In the genomic region with DNA sequence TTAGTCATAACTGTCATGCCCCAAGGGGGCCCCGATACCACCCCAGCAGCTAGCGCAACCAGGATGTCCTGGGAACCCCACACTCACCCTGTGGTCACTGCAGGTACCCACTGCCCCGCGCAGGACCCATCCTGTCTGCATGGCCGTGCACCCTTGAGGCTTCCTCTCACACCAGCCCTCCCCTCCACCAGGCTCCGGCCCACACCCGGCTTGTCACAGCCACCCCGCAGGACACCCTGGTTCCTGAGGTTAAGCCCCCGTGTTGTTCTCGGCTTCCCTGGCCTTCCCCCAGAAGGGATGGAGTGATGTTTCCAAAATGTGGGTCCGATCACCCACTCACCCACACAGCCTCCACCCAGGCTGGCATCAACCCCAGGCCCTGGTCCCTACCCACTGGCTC, we compare ENCODE assay signal across 2 cellular contexts.
TF ChIP-seq lines count a peak whose summit lies in the region.

No MANE protein-coding gene starts in this region.

TF ChIP-seq in A549, 52 proteins besides CTCF, POLR2A, EP300 and RAD21:
- TF ChIP-seq ELK1 (IDR thresholded peaks at IDR 0.05; ENCODE audit: low read depth, low read length) (no peak), POLR2AphosphoS2 (conservative IDR thresholded peaks at IDR 0.05; ENCODE audit: low read length) (peak; percentile 18; the same call in 1 of the 2 replicates)

TF ChIP-seq in IMR-90, 13 proteins besides CTCF, POLR2A, EP300 and RAD21:
- TF ChIP-seq ELK1 (IDR thresholded peaks at IDR 0.05; ENCODE audit: borderline replicate concordance, low read depth, low read length) = no peak
- TF ChIP-seq RFX5 (IDR thresholded peaks at IDR 0.05; ENCODE audit: low read depth, low read length) = no peak
- TF ChIP-seq MAFK (IDR thresholded peaks at IDR 0.05; ENCODE audit: low read depth, low read length) = no peak
- TF ChIP-seq, protein P1, sequence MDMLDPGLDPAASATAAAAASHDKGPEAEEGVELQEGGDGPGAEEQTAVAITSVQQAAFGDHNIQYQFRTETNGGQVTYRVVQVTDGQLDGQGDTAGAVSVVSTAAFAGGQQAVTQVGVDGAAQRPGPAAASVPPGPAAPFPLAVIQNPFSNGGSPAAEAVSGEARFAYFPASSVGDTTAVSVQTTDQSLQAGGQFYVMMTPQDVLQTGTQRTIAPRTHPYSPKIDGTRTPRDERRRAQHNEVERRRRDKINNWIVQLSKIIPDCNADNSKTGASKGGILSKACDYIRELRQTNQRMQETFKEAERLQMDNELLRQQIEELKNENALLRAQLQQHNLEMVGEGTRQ (IDR thresholded peaks at IDR 0.05; ENCODE audit: low read depth, low read length) = no peak
- TF ChIP-seq CHD1 (IDR thresholded peaks at IDR 0.05; ENCODE audit: low read depth, low read length) = no peak
- no peak for TF ChIP-seq RCOR1 (IDR thresholded peaks at IDR 0.05; ENCODE audit: insufficient replicate concordance, low read length)
- no peak for TF ChIP-seq MXI1 (IDR thresholded peaks at IDR 0.05; ENCODE audit: borderline replicate concordance, low read depth, low read length)
- TF ChIP-seq SMC3 (IDR thresholded peaks at IDR 0.05; ENCODE audit: low read depth, low read length) = no peak
- no peak for TF ChIP-seq MAZ (IDR thresholded peaks at IDR 0.05; ENCODE audit: borderline replicate concordance, low read depth, low read length)
- no peak for TF ChIP-seq BHLHE40 (IDR thresholded peaks at IDR 0.05; ENCODE audit: low read depth, low read length)
- TF ChIP-seq FOS (IDR thresholded peaks at IDR 0.05; ENCODE audit: low read depth, low read length) = no peak
- TF ChIP-seq NFE2L2 (IDR thresholded peaks at IDR 0.05; ENCODE audit: low read depth, low read length) = no peak
- TF ChIP-seq CEBPB (IDR thresholded peaks at IDR 0.05; ENCODE audit: low read depth, low read length) = no peak
